ENCODE assay signal across 1 cellular context in the genomic region with DNA sequence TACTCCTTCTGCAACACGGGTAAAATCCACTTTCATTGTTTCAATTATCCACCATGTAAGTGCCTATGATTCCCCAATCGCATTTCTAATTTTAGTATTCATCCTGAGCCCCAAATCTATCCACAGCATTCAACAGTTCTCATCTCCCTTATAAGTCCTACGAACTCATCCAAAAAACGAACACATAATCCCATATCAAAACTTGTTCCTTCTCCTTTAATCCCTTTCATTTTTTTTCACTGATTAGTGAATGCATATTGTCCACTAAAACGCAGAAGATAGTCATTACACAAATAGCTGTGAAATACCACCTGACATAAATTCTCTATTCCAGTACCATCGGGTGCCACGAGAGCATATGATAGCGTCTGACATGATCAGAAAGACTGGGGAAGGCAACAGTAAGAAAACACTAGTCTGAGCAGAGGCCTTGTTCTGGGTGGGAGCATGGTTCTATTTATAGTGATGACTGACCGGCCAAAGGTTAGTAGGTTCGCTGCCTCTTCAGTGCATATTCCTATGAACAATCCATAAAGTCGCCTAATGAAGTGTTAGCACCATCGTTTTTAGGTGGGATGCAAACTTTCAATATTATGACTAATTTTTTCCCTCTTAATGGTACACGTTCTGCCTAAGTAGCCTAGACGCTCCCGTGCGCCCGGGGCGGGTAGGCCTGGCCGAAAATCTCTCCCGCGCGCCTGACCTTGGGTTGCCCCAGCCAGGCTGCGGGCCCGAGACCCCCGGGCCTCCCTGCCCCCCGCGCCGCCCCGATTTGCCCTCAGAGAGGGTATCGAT.
A peak's percentile ranks its signal among the peaks of the same experiment; 100 is the strongest.
TF ChIP-seq lines count a peak whose summit lies in the region.

No MANE protein-coding gene starts in this region.

TF ChIP-seq in HepG2, 621 proteins besides CTCF, POLR2A, EP300 and RAD21 (continues in another document):
- no peak for TF ChIP-seq ZMYM2 (CRISPR knock-in tag; IDR thresholded peaks at IDR 0.05)
- TF ChIP-seq, protein P1, sequence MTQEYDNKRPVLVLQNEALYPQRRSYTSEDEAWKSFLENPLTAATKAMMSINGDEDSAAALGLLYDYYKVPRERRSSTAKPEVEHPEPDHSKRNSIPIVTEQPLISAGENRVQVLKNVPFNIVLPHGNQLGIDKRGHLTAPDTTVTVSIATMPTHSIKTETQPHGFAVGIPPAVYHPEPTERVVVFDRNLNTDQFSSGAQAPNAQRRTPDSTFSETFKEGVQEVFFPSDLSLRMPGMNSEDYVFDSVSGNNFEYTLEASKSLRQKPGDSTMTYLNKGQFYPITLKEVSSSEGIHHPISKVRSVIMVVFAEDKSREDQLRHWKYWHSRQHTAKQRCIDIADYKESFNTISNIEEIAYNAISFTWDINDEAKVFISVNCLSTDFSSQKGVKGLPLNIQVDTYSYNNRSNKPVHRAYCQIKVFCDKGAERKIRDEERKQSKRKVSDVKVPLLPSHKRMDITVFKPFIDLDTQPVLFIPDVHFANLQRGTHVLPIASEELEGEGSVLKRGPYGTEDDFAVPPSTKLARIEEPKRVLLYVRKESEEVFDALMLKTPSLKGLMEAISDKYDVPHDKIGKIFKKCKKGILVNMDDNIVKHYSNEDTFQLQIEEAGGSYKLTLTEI (CRISPR knock-in tag; conservative IDR thresholded peaks at IDR 0.05) = no peak
- no peak for TF ChIP-seq ZNF724P (CRISPR knock-in tag; IDR thresholded peaks at IDR 0.05; ENCODE audit: borderline replicate concordance)
- TF ChIP-seq SOX6 (IDR thresholded peaks at IDR 0.05) = no peak
- 0 out of 2 replicates have a peak, but pooled peaks have one; percentile 2 for TF ChIP-seq SOX6 (CRISPR knock-in tag; IDR thresholded peaks at IDR 0.05)
- TF ChIP-seq, protein P2, sequence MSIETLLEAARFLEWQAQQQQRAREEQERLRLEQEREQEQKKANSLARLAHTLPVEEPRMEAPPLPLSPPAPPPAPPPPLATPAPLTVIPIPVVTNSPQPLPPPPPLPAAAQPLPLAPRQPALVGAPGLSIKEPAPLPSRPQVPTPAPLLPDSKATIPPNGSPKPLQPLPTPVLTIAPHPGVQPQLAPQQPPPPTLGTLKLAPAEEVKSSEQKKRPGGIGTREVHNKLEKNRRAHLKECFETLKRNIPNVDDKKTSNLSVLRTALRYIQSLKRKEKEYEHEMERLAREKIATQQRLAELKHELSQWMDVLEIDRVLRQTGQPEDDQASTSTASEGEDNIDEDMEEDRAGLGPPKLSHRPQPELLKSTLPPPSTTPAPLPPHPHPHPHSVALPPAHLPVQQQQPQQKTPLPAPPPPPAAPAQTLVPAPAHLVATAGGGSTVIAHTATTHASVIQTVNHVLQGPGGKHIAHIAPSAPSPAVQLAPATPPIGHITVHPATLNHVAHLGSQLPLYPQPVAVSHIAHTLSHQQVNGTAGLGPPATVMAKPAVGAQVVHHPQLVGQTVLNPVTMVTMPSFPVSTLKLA (IDR thresholded peaks at IDR 0.05) = peak; percentile 8; the same call in 1 of the 2 replicates
- TF ChIP-seq FOXM1 (CRISPR knock-in tag; IDR thresholded peaks at IDR 0.05) = no peak
- TF ChIP-seq NR2F1 (CRISPR knock-in tag; IDR thresholded peaks at IDR 0.05) = no peak
- no peak for TF ChIP-seq WIZ (CRISPR knock-in tag; IDR thresholded peaks at IDR 0.05)
- no peak for TF ChIP-seq ZNF652 (CRISPR knock-in tag; IDR thresholded peaks at IDR 0.05; ENCODE audit: borderline replicate concordance, low read depth)
- TF ChIP-seq, protein P3, sequence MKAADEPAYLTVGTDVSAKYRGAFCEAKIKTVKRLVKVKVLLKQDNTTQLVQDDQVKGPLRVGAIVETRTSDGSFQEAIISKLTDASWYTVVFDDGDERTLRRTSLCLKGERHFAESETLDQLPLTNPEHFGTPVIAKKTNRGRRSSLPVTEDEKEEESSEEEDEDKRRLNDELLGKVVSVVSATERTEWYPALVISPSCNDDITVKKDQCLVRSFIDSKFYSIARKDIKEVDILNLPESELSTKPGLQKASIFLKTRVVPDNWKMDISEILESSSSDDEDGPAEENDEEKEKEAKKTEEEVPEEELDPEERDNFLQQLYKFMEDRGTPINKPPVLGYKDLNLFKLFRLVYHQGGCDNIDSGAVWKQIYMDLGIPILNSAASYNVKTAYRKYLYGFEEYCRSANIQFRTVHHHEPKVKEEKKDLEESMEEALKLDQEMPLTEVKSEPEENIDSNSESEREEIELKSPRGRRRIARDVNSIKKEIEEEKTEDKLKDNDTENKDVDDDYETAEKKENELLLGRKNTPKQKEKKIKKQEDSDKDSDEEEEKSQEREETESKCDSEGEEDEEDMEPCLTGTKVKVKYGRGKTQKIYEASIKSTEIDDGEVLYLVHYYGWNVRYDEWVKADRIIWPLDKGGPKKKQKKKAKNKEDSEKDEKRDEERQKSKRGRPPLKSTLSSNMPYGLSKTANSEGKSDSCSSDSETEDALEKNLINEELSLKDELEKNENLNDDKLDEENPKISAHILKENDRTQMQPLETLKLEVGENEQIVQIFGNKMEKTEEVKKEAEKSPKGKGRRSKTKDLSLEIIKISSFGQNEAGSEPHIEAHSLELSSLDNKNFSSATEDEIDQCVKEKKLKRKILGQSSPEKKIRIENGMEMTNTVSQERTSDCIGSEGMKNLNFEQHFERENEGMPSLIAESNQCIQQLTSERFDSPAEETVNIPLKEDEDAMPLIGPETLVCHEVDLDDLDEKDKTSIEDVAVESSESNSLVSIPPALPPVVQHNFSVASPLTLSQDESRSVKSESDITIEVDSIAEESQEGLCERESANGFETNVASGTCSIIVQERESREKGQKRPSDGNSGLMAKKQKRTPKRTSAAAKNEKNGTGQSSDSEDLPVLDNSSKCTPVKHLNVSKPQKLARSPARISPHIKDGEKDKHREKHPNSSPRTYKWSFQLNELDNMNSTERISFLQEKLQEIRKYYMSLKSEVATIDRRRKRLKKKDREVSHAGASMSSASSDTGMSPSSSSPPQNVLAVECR (CRISPR knock-in tag; IDR thresholded peaks at IDR 0.05; ENCODE audit: borderline replicate concordance) = no peak
- no peak; the same call in 1 of the 2 replicates for TF ChIP-seq TGIF2 (CRISPR knock-in tag; IDR thresholded peaks at IDR 0.05)
- TF ChIP-seq NFKB2 (CRISPR knock-in tag; IDR thresholded peaks at IDR 0.05; ENCODE audit: borderline replicate concordance) = no peak
- no peak for TF ChIP-seq PHF21A (CRISPR knock-in tag; IDR thresholded peaks at IDR 0.05)
- TF ChIP-seq, protein P4, sequence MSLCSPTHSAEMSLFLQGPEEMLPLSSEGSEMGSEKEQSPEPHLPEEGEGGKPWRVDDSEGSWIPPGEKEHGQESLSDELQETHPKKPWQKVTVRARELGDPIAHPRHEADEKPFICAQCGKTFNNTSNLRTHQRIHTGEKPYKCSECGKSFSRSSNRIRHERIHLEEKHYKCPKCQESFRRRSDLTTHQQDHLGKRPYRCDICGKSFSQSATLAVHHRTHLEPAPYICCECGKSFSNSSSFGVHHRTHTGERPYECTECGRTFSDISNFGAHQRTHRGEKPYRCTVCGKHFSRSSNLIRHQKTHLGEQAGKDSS (CRISPR knock-in tag; IDR thresholded peaks at IDR 0.05; ENCODE audit: borderline replicate concordance, low read depth) = no peak
- TF ChIP-seq SRF (IDR thresholded peaks at IDR 0.05; ENCODE audit: low read depth, low read length) = no peak
- TF ChIP-seq CBX2 (IDR thresholded peaks at IDR 0.05; ENCODE audit: low read depth, low read length) = no peak
- TF ChIP-seq CBX2 (CRISPR knock-in tag; IDR thresholded peaks at IDR 0.05; ENCODE audit: low read depth) = no peak
- no peak; the same call in 1 of the 2 replicates for TF ChIP-seq ZFX (CRISPR knock-in tag; IDR thresholded peaks at IDR 0.05; ENCODE audit: low read depth)
- TF ChIP-seq MXI1 (IDR thresholded peaks at IDR 0.05; ENCODE audit: borderline replicate concordance, low read depth, low read length) = peak; percentile 24; the same call in 1 of the 3 replicates
- TF ChIP-seq NR1H2 (CRISPR knock-in tag; IDR thresholded peaks at IDR 0.05; ENCODE audit: borderline replicate concordance, low read depth) = no peak
- TF ChIP-seq ZNF598 (CRISPR knock-in tag; IDR thresholded peaks at IDR 0.05; ENCODE audit: borderline replicate concordance) = no peak
- TF ChIP-seq, protein P5, sequence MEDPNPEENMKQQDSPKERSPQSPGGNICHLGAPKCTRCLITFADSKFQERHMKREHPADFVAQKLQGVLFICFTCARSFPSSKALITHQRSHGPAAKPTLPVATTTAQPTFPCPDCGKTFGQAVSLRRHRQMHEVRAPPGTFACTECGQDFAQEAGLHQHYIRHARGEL (CRISPR knock-in tag; IDR thresholded peaks at IDR 0.05) = no peak
- TF ChIP-seq FOXA1 (IDR thresholded peaks at IDR 0.05) = no peak
- TF ChIP-seq FOXA1 (CRISPR knock-in tag; IDR thresholded peaks at IDR 0.05) = no peak
- no peak for TF ChIP-seq ZNF564 (CRISPR knock-in tag; IDR thresholded peaks at IDR 0.05)
- no peak; the same call in 1 of the 2 replicates for TF ChIP-seq ZNF780A (CRISPR knock-in tag; IDR thresholded peaks at IDR 0.05)
- no peak for TF ChIP-seq CBX1 (IDR thresholded peaks at IDR 0.05; ENCODE audit: low read depth)
- TF ChIP-seq, protein P6, sequence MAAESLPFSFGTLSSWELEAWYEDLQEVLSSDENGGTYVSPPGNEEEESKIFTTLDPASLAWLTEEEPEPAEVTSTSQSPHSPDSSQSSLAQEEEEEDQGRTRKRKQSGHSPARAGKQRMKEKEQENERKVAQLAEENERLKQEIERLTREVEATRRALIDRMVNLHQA (CRISPR knock-in tag; IDR thresholded peaks at IDR 0.05) = no peak
- TF ChIP-seq ZNF225 (CRISPR knock-in tag; IDR thresholded peaks at IDR 0.05) = no peak
- TF ChIP-seq, protein P7, sequence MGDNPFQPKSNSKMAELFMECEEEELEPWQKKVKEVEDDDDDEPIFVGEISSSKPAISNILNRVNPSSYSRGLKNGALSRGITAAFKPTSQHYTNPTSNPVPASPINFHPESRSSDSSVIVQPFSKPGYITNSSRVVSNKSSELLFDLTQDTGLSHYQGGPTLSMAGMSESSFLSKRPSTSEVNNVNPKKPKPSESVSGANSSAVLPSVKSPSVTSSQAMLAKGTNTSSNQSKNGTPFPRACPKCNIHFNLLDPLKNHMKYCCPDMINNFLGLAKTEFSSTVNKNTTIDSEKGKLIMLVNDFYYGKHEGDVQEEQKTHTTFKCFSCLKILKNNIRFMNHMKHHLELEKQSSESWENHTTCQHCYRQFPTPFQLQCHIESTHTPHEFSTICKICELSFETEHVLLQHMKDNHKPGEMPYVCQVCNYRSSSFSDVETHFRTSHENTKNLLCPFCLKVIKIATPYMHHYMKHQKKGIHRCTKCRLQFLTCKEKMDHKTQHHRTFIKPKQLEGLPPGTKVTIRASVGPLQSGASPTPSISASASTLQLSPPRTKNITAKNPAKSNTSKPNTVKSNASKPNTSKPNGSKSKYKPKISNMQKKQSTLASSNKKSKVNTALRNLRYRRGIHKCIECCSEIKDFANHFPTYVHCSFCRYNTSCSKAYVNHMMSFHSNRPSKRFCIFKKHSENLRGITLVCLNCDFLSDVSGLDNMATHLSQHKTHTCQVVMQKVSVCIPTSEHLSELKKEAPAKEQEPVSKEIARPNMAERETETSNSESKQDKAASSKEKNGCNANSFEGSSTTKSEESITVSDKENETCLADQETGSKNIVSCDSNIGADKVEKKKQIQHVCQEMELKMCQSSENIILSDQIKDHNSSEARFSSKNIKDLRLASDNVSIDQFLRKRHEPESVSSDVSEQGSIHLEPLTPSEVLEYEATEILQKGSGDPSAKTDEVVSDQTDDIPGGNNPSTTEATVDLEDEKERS (CRISPR knock-in tag; IDR thresholded peaks at IDR 0.05) = no peak
- no peak for TF ChIP-seq ZNF333 (CRISPR knock-in tag; IDR thresholded peaks at IDR 0.05; ENCODE audit: borderline replicate concordance)
- no peak for TF ChIP-seq RAD51 (IDR thresholded peaks at IDR 0.05; ENCODE audit: borderline replicate concordance)
- no peak for TF ChIP-seq HMG20A (CRISPR knock-in tag; IDR thresholded peaks at IDR 0.05; ENCODE audit: borderline replicate concordance)
- TF ChIP-seq, protein P8, sequence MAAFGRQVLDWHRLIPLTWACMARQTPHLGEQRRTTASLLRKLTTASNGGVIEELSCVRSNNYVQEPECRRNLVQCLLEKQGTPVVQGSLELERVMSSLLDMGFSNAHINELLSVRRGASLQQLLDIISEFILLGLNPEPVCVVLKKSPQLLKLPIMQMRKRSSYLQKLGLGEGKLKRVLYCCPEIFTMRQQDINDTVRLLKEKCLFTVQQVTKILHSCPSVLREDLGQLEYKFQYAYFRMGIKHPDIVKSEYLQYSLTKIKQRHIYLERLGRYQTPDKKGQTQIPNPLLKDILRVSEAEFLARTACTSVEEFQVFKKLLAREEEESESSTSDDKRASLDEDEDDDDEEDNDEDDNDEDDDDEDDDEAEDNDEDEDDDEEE (CRISPR knock-in tag; IDR thresholded peaks at IDR 0.05) = no peak; the same call in 1 of the 2 replicates
- TF ChIP-seq, protein P9, sequence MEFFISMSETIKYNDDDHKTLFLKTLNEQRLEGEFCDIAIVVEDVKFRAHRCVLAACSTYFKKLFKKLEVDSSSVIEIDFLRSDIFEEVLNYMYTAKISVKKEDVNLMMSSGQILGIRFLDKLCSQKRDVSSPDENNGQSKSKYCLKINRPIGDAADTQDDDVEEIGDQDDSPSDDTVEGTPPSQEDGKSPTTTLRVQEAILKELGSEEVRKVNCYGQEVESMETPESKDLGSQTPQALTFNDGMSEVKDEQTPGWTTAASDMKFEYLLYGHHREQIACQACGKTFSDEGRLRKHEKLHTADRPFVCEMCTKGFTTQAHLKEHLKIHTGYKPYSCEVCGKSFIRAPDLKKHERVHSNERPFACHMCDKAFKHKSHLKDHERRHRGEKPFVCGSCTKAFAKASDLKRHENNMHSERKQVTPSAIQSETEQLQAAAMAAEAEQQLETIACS (CRISPR knock-in tag; IDR thresholded peaks at IDR 0.05) = no peak
- no peak for TF ChIP-seq ZNF232 (CRISPR knock-in tag; IDR thresholded peaks at IDR 0.05; ENCODE audit: borderline replicate concordance)
- no peak for TF ChIP-seq MLLT10 (CRISPR knock-in tag; IDR thresholded peaks at IDR 0.05)
- TF ChIP-seq KDM5B (CRISPR knock-in tag; IDR thresholded peaks at IDR 0.05; ENCODE audit: borderline replicate concordance) = peak; percentile 1; the same call in 1 of the 2 replicates
- TF ChIP-seq, protein P10, sequence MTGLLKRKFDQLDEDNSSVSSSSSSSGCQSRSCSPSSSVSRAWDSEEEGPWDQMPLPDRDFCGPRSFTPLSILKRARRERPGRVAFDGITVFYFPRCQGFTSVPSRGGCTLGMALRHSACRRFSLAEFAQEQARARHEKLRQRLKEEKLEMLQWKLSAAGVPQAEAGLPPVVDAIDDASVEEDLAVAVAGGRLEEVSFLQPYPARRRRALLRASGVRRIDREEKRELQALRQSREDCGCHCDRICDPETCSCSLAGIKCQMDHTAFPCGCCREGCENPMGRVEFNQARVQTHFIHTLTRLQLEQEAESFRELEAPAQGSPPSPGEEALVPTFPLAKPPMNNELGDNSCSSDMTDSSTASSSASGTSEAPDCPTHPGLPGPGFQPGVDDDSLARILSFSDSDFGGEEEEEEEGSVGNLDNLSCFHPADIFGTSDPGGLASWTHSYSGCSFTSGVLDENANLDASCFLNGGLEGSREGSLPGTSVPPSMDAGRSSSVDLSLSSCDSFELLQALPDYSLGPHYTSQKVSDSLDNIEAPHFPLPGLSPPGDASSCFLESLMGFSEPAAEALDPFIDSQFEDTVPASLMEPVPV (CRISPR knock-in tag; IDR thresholded peaks at IDR 0.05) = 0 out of 2 replicates have a peak, but pooled peaks have one; percentile 49
- TF ChIP-seq, protein P11, sequence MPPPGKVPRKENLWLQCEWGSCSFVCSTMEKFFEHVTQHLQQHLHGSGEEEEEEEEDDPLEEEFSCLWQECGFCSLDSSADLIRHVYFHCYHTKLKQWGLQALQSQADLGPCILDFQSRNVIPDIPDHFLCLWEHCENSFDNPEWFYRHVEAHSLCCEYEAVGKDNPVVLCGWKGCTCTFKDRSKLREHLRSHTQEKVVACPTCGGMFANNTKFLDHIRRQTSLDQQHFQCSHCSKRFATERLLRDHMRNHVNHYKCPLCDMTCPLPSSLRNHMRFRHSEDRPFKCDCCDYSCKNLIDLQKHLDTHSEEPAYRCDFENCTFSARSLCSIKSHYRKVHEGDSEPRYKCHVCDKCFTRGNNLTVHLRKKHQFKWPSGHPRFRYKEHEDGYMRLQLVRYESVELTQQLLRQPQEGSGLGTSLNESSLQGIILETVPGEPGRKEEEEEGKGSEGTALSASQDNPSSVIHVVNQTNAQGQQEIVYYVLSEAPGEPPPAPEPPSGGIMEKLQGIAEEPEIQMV (CRISPR knock-in tag; IDR thresholded peaks at IDR 0.05; ENCODE audit: low read depth) = no peak
- no peak for TF ChIP-seq SAP130 (CRISPR knock-in tag; IDR thresholded peaks at IDR 0.05; ENCODE audit: low read depth)
